In genomic region chr17:29618272-29619065, GRCh38 we compare ENCODE assay signal across 1 cellular context.
TF ChIP-seq lines count a peak whose summit lies in the region.

No MANE protein-coding gene starts in this region.

TF ChIP-seq in HepG2, 621 proteins besides CTCF, POLR2A, EP300 and RAD21:
- TF ChIP-seq NFKB2 (CRISPR knock-in tag; IDR thresholded peaks at IDR 0.05; ENCODE audit: borderline replicate concordance) (0 out of 2 replicates have a peak, but pooled peaks have one; percentile 51), HOXA5 (CRISPR knock-in tag; IDR thresholded peaks at IDR 0.05) (0 out of 2 replicates have a peak, but pooled peaks have one; percentile 9), STAG1 (CRISPR knock-in tag; IDR thresholded peaks at IDR 0.05) (no peak), ZFX (CRISPR knock-in tag; IDR thresholded peaks at IDR 0.05; ENCODE audit: low read depth) (no peak), REL (CRISPR knock-in tag; conservative IDR thresholded peaks at IDR 0.05) (0 out of 2 replicates have a peak, but pooled peaks have one; percentile 6), THYN1 (CRISPR knock-in tag; IDR thresholded peaks at IDR 0.05; ENCODE audit: borderline replicate concordance, low read depth) (no peak), MED13 (CRISPR knock-in tag; IDR thresholded peaks at IDR 0.05) (peak; percentile 3; the same call in 1 of the 2 replicates), THAP11 (CRISPR knock-in tag; IDR thresholded peaks at IDR 0.05) (0 out of 2 replicates have a peak, but pooled peaks have one; percentile 9), ZNF574 (CRISPR knock-in tag; IDR thresholded peaks at IDR 0.05) (no peak), PHF8 (CRISPR knock-in tag; IDR thresholded peaks at IDR 0.05) (no peak), ARID2 (CRISPR knock-in tag; IDR thresholded peaks at IDR 0.05; ENCODE audit: borderline replicate concordance) (0 out of 2 replicates have a peak, but pooled peaks have one; percentile 15), ZNF687 (CRISPR knock-in tag; IDR thresholded peaks at IDR 0.05) (peak; percentile 18; the same call in 1 of the 2 replicates), PHF21A (CRISPR knock-in tag; IDR thresholded peaks at IDR 0.05) (0 out of 2 replicates have a peak, but pooled peaks have one; percentile 32), BRD4 (CRISPR knock-in tag; IDR thresholded peaks at IDR 0.05) (0 out of 2 replicates have a peak, but pooled peaks have one; percentile 20), HNRNPLL (IDR thresholded peaks at IDR 0.05; ENCODE audit: low read depth, low read length, poor library complexity, severe bottlenecking) (peak; percentile 12), ZNF580 (CRISPR knock-in tag; IDR thresholded peaks at IDR 0.05; ENCODE audit: borderline replicate concordance, low read depth) (no peak), ZNF10 (CRISPR knock-in tag; IDR thresholded peaks at IDR 0.05; ENCODE audit: borderline replicate concordance, low read depth) (no peak), ZBTB25 (CRISPR knock-in tag; IDR thresholded peaks at IDR 0.05) (no peak), HIVEP1 (CRISPR knock-in tag; IDR thresholded peaks at IDR 0.05) (no peak), ZNF274 (CRISPR knock-in tag; IDR thresholded peaks at IDR 0.05) (0 out of 2 replicates have a peak, but pooled peaks have one; percentile 46), ZNF816 (CRISPR knock-in tag; IDR thresholded peaks at IDR 0.05; ENCODE audit: borderline replicate concordance) (no peak), ZNF775 (CRISPR knock-in tag; IDR thresholded peaks at IDR 0.05; ENCODE audit: borderline replicate concordance) (no peak), ZNF576 (CRISPR knock-in tag; IDR thresholded peaks at IDR 0.05) (0 out of 2 replicates have a peak, but pooled peaks have one; percentile 18), PAWR (CRISPR knock-in tag; IDR thresholded peaks at IDR 0.05; ENCODE audit: borderline replicate concordance) (no peak), ZNF280B (CRISPR knock-in tag; IDR thresholded peaks at IDR 0.05; ENCODE audit: borderline replicate concordance) (no peak), ZSCAN21 (CRISPR knock-in tag; IDR thresholded peaks at IDR 0.05; ENCODE audit: borderline replicate concordance) (no peak), ZSCAN25 (CRISPR knock-in tag; IDR thresholded peaks at IDR 0.05) (0 out of 2 replicates have a peak, but pooled peaks have one; percentile 0), ZNF614 (CRISPR knock-in tag; IDR thresholded peaks at IDR 0.05; ENCODE audit: borderline replicate concordance) (no peak), ZFP41 (CRISPR knock-in tag; IDR thresholded peaks at IDR 0.05; ENCODE audit: borderline replicate concordance) (0 out of 2 replicates have a peak, but pooled peaks have one; percentile 6), ZNF501 (CRISPR knock-in tag; IDR thresholded peaks at IDR 0.05) (peak; percentile 6; the same call in 1 of the 2 replicates), PRMT3 (CRISPR knock-in tag; IDR thresholded peaks at IDR 0.05; ENCODE audit: borderline replicate concordance, low read depth) (no peak), ZNF329 (CRISPR knock-in tag; IDR thresholded peaks at IDR 0.05; ENCODE audit: low read depth) (no peak), ZNF652 (CRISPR knock-in tag; IDR thresholded peaks at IDR 0.05; ENCODE audit: borderline replicate concordance, low read depth) (no peak), ZNF547 (CRISPR knock-in tag; IDR thresholded peaks at IDR 0.05) (0 out of 2 replicates have a peak, but pooled peaks have one; percentile 22), HOXA3 (CRISPR knock-in tag; IDR thresholded peaks at IDR 0.05) (peak; percentile 9; the same call in 1 of the 2 replicates), POGK (CRISPR knock-in tag; conservative IDR thresholded peaks at IDR 0.05) (no peak), ZSCAN31 (CRISPR knock-in tag; IDR thresholded peaks at IDR 0.05; ENCODE audit: low read depth) (0 out of 2 replicates have a peak, but pooled peaks have one; percentile 10), ZBTB10 (CRISPR knock-in tag; IDR thresholded peaks at IDR 0.05; ENCODE audit: borderline replicate concordance) (0 out of 2 replicates have a peak, but pooled peaks have one; percentile 10), ZNF496 (CRISPR knock-in tag; IDR thresholded peaks at IDR 0.05; ENCODE audit: insufficient replicate concordance) (no peak), ZNF326 (CRISPR knock-in tag; IDR thresholded peaks at IDR 0.05; ENCODE audit: borderline replicate concordance) (no peak), XRCC5 (optimal IDR thresholded peaks at IDR 0.05; ENCODE audit: low read length) (no peak)
